In genomic region chr7:44694326-44694725, GRCh38 we compare ENCODE assay signal across 32 cellular contexts. TPM values are rescaled to one million over a fixed set of nuclear protein-coding genes. Genes with fewer than 3 reads are reported as not detected.
DNase-seq lines count a peak whose midpoint lies in the region; ATAC-seq, FAIRE-seq and TF ChIP-seq lines count a peak whose summit lies in the region.
"Had no signal": no experiment of that assay in that cellular context is flagged by ENCODE, and none has a peak within 500 bp of the region (broad histone marks: within the 10 kb centered on the region; RNA-seq: fewer than 3 reads in every experiment).

No MANE protein-coding gene starts in this region.

- TF ChIP-seq CTCF in SK-N-SH (IDR thresholded peaks at IDR 0.05) = no peak
- TF ChIP-seq CTCF in H9 (conservative IDR thresholded peaks at IDR 0.05) = no peak
- no peak for TF ChIP-seq CTCF in bronchial epithelial cell (IDR thresholded peaks at IDR 0.05; ENCODE audit: insufficient read depth, low read length, severe bottlenecking)
- no peak for TF ChIP-seq CTCF in omental fat pad (IDR thresholded peaks at IDR 0.05)
- no peak for TF ChIP-seq CTCF in hepatocyte (IDR thresholded peaks at IDR 0.05; ENCODE audit: poor library complexity)

- no peaks in the 10 kb centered on the region for H3K27me3 Mint-ChIP-seq in H9 (ENCODE audit: low read depth)
- H3K27me3 Mint-ChIP-seq: activated CD4-positive, alpha-beta T cell treated with anti-CD3 and anti-CD28 coated beads for 36 hours; activated naive CD8-positive, alpha-beta T cell treated with anti-CD3 and anti-CD28 coated beads, Interleukin-2, amount 10 ng/mL, durations not matched to agents 7 days and 5 days; CD4-positive, CD25-positive, alpha-beta regulatory T cell; effector memory CD8-positive, alpha-beta T cell had no signal

- H3K79me2 ChIP-seq in SK-N-SH (ENCODE audit: insufficient read depth) = no peaks in the 10 kb centered on the region
- no peaks in the 10 kb centered on the region for H3K79me2 ChIP-seq in H9 (ENCODE audit: insufficient read depth, low read length)
- no peaks in the 10 kb centered on the region for H3K79me2 ChIP-seq in hepatocyte

- H2BK5ac ChIP-seq in H9 (ENCODE audit: insufficient read length, low read length) = no peak overlapping the region

- no peak overlapping the region for H4K5ac ChIP-seq in H9 (ENCODE audit: insufficient read length, low read depth, low read length)

- no peak overlapping the region for H4K91ac ChIP-seq in H9 (ENCODE audit: insufficient read length, low read depth, low read length)

- H4K8ac ChIP-seq in H9 (replicated peaks; ENCODE audit: insufficient read length, low read depth, low read length) = no peak overlapping the region

- peak; percentile 52 for FAIRE-seq in bronchial epithelial cell (lab: Jason Lieb, UNC)
- FAIRE-seq: pancreas had no signal

- H3K23ac ChIP-seq in H9 (ENCODE audit: insufficient read length, low read depth, low read length) = no peak overlapping the region

- no peak overlapping the region for H2BK15ac ChIP-seq in H9 (ENCODE audit: low read depth, low read length)

- H3K9me3 Mint-ChIP-seq in H9 = no peaks in the 10 kb centered on the region; a peak in 1 of 5 replicates
- H3K9me3 Mint-ChIP-seq: activated naive CD8-positive, alpha-beta T cell treated with anti-CD3 and anti-CD28 coated beads, Interleukin-2, amount 10 ng/mL, durations not matched to agents 7 days and 5 days; CD4-positive, CD25-positive, alpha-beta regulatory T cell; effector memory CD8-positive, alpha-beta T cell had no signal

- H3K4me1 Mint-ChIP-seq in H9 = no peaks in the 10 kb centered on the region
- H3K4me1 Mint-ChIP-seq: activated CD4-positive, alpha-beta T cell treated with anti-CD3 and anti-CD28 coated beads for 36 hours; activated naive CD8-positive, alpha-beta T cell treated with anti-CD3 and anti-CD28 coated beads, Interleukin-2, amount 10 ng/mL, durations not matched to agents 7 days and 5 days; nephron progenitor cell had no signal

- H3K4me1 ChIP-seq in SK-N-SH (ENCODE audit: control insufficient read depth in 1 of 2, insufficient read depth in 2 of 2, low read depth in 1 of 2, low read length in 1 of 2) (0 out of 4 replicates have a peak, but pooled peaks cover 0 to 3% of the 10 kb centered on the region in 2 experiments), H9 (ENCODE audit: insufficient read depth, low read length) (no peaks in the 10 kb centered on the region), hepatocyte (ENCODE audit: insufficient read depth) (no peaks in the 10 kb centered on the region)
- H3K4me1 ChIP-seq: ascending aorta, foreskin keratinocyte, pancreas, stomach, uterus had no signal

- no peaks in the 10 kb centered on the region for H3K9me2 ChIP-seq in SK-N-SH
- no peaks in the 10 kb centered on the region for H3K9me2 ChIP-seq in hepatocyte (replicated peaks; ENCODE audit: insufficient read depth)

- H2BK120ac ChIP-seq in H9 (ENCODE audit: low read depth, low read length, poor library complexity, severe bottlenecking) = no peak overlapping the region

- DNase-seq in SK-N-SH = no peak
- no peak for DNase-seq in H9
- no peak for DNase-seq in bronchial epithelial cell (ENCODE audit: low read depth)
- DNase-seq in omental fat pad (ENCODE audit: low spot score) = no peak
- no peak for DNase-seq in hepatocyte (ENCODE audit: low spot score)
- no peak for DNase-seq in MV-4-11 (lab: John Stamatoyannopoulos, UW)
- DNase-seq: activated CD4-positive, alpha-beta T cell treated with anti-CD3 and anti-CD28 coated beads for 36 hours; activated effector memory CD4-positive, alpha-beta T cell treated with Interleukin-2 at 50 U/mL for 16 hours; activated naive CD8-positive, alpha-beta T cell treated with anti-CD3 and anti-CD28 coated beads, Interleukin-2, amount 10 ng/mL, durations not matched to agents 7 days and 5 days; Calu3; CD4-positive, CD25-positive, alpha-beta regulatory T cell; central memory CD4-positive, alpha-beta T cell; DMS79 treated with DMSO at 0.1 percent for 48 hours; effector memory CD8-positive, alpha-beta T cell; GDM1; GOT3; KG1; NCI-H1417; NCI-H2029; NCI-H2227 treated with DMSO at 0.1 percent for 48 hours; NCI-H526; nephron progenitor cell; PC-3; stimulated activated CD8-positive, alpha-beta memory T cell treated with anti-CD3 and anti-CD28 coated beads, Interleukin-4, amount 100 ng/mL, for 48 hours; stomach; uterus had no signal

- peak overlapping the region in 2 of 3 experiments; percentile 15 to 70; a peak in 3 of 7 replicates for H3K27ac Mint-ChIP-seq in H9
- H3K27ac Mint-ChIP-seq: activated CD4-positive, alpha-beta T cell treated with anti-CD3 and anti-CD28 coated beads for 36 hours; activated naive CD8-positive, alpha-beta T cell treated with anti-CD3 and anti-CD28 coated beads, Interleukin-2, amount 10 ng/mL, durations not matched to agents 7 days and 5 days; nephron progenitor cell had no signal

- no peak overlapping the region for H3K18ac ChIP-seq in H9 (ENCODE audit: insufficient read length, low read depth, low read length)

- H3K9me3 ChIP-seq in SK-N-SH = no peaks in the 10 kb centered on the region
- no peaks in the 10 kb centered on the region for H3K9me3 ChIP-seq in H9 (ENCODE audit: control insufficient read depth, low read depth, low read length)
- H3K9me3 ChIP-seq in hepatocyte (ENCODE audit: low read depth) = no peaks in the 10 kb centered on the region
- H3K9me3 ChIP-seq: ascending aorta, MG63, pancreas, stomach, uterus had no signal

- H3K36me3 Mint-ChIP-seq in H9 (ENCODE audit: insufficient read depth in 1 of 3, low read depth in 3 of 3) = peaks cover 43 to 56% (median 55%) of the 10 kb centered on the region in 3 experiments

- H3K27me3 ChIP-seq in SK-N-SH (ENCODE audit: insufficient read depth) (no peaks in the 10 kb centered on the region), H9 (ENCODE audit: insufficient read depth, low read length) (no peaks in the 10 kb centered on the region), bronchial epithelial cell (ENCODE audit: control insufficient read depth, insufficient read depth, low read length) (no peaks in the 10 kb centered on the region), hepatocyte (no peaks in the 10 kb centered on the region)
- H3K27me3 ChIP-seq: ascending aorta, foreskin keratinocyte, MG63, pancreas, stomach, uterus had no signal

- H3K56ac ChIP-seq in H9 (ENCODE audit: insufficient read length, low read depth, low read length) = no peak overlapping the region

- 0 out of 2 replicates have a peak overlapping the region, but pooled peaks have one; percentile 15 for H3K4me2 ChIP-seq in SK-N-SH
- no peak overlapping the region for H3K4me2 ChIP-seq in H9 (ENCODE audit: insufficient read depth, insufficient read length, low read length)
- no peak overlapping the region for H3K4me2 ChIP-seq in hepatocyte

- H2AK5ac ChIP-seq in H9 (ENCODE audit: insufficient read length, low read length) = no peak overlapping the region

- H3K27ac ChIP-seq in SK-N-SH (ENCODE audit: low read depth in 2 of 2, low read length in 1 of 2) (peak overlapping the region in 1 of 2 experiments; percentile 19; a peak in 1 of 4 replicates), H9 (ENCODE audit: insufficient read length, low read depth, low read length) (no peak overlapping the region), hepatocyte (no peak overlapping the region)
- H3K27ac ChIP-seq: ascending aorta, foreskin keratinocyte, pancreas, stomach, uterus had no signal

- H3K36me3 ChIP-seq in SK-N-SH (replicated peaks in 1 of 2; ENCODE audit: control insufficient read depth in 1 of 2, insufficient read depth in 2 of 2, low read length in 1 of 2) = peaks cover 31 to 37% of the 10 kb centered on the region in 2 experiments
- peaks cover 37% of the 10 kb centered on the region for H3K36me3 ChIP-seq in bronchial epithelial cell (ENCODE audit: control insufficient read depth, insufficient read depth, low read length)
- H3K36me3 ChIP-seq in hepatocyte (replicated peaks; ENCODE audit: insufficient read depth, low read depth) = no peaks in the 10 kb centered on the region
- H3K36me3 ChIP-seq: uterus had no signal

- no peak overlapping the region for H3K9ac ChIP-seq in SK-N-SH
- no peak overlapping the region for H3K9ac ChIP-seq in H9 (ENCODE audit: extremely low read depth, insufficient read length, low read length)

- CTCF ChIA-PET in SK-N-SH (lab: Yijun Ruan, JAX) = no interaction called here

- H3K4ac ChIP-seq in H9 (ENCODE audit: low read depth, low read length) = no peak overlapping the region

- ATAC-seq in SK-N-SH treated with all-trans-retinoic acid at 6 μM for 48 hours = no peak
- ATAC-seq in omental fat pad (ENCODE audit: low FRiP score) = peak; percentile 33
- ATAC-seq in GM19467 (IDR thresholded peaks at IDR 0.05; ENCODE audit: unreplicated experiment) = no peak
- ATAC-seq: activated CD4-positive, alpha-beta T cell treated with anti-CD3 and anti-CD28 coated beads for 36 hours; effector memory CD8-positive, alpha-beta T cell; pancreas had no signal

- TF ChIP-seq EP300 in SK-N-SH (IDR thresholded peaks at IDR 0.05; ENCODE audit: borderline replicate concordance in 1 of 2, low read depth in 1 of 2, low read length in 1 of 2) = no peak

- no peaks in the 10 kb centered on the region for H3K79me1 ChIP-seq in H9 (ENCODE audit: insufficient read depth, low read depth, low read length, poor library complexity, severe bottlenecking)

- H4K20me1 ChIP-seq in SK-N-SH (ENCODE audit: insufficient read depth) = no peaks in the 10 kb centered on the region
- no peaks in the 10 kb centered on the region for H4K20me1 ChIP-seq in H9 (ENCODE audit: control insufficient read depth, insufficient read depth, insufficient read length)
- no peaks in the 10 kb centered on the region for H4K20me1 ChIP-seq in hepatocyte (ENCODE audit: insufficient read depth, poor library complexity, severe bottlenecking)

- no peak overlapping the region for H3K14ac ChIP-seq in H9 (ENCODE audit: insufficient read depth, low read length)

- H3F3A ChIP-seq in SK-N-SH (replicated peaks; ENCODE audit: insufficient read depth) = peaks cover 8% of the 10 kb centered on the region

- H2BK12ac ChIP-seq in H9 (ENCODE audit: insufficient read length, low read depth, low read length) = no peak overlapping the region

- H3T11ph ChIP-seq in H9 (ENCODE audit: low read length) = no peak overlapping the region

- no peak overlapping the region for H3K4me3 ChIP-seq in SK-N-SH (ENCODE audit: low read depth in 2 of 2, low read length in 1 of 2)
- H3K4me3 ChIP-seq in bronchial epithelial cell (ENCODE audit: low read depth, low read length) = no peak overlapping the region
- no peak overlapping the region for H3K4me3 ChIP-seq in hepatocyte
- H3K4me3 ChIP-seq: ascending aorta, MG63, pancreas, stomach, uterus had no signal

- H2AFZ ChIP-seq in SK-N-SH (ENCODE audit: low read depth) (no peak overlapping the region), H9 (ENCODE audit: low read length) (no peak overlapping the region), hepatocyte (no peak overlapping the region)

- no peaks in the 10 kb centered on the region for H3K23me2 ChIP-seq in H9 (ENCODE audit: insufficient read length, low read depth, low read length, poor library complexity, severe bottlenecking)

- no peak overlapping the region for H2BK20ac ChIP-seq in H9 (ENCODE audit: low read depth, low read length, poor library complexity, severe bottlenecking)

- POLR2A ChIA-PET in SK-N-SH (lab: Yijun Ruan, JAX) = no interaction called here

- TF ChIP-seq RAD21 in SK-N-SH (IDR thresholded peaks at IDR 0.05; ENCODE audit: low read length) = no peak

- H3K4me3 Mint-ChIP-seq in H9 = no peak overlapping the region
- H3K4me3 Mint-ChIP-seq: activated CD4-positive, alpha-beta T cell treated with anti-CD3 and anti-CD28 coated beads for 36 hours; activated naive CD8-positive, alpha-beta T cell treated with anti-CD3 and anti-CD28 coated beads, Interleukin-2, amount 10 ng/mL, durations not matched to agents 7 days and 5 days; CD4-positive, CD25-positive, alpha-beta regulatory T cell; effector memory CD8-positive, alpha-beta T cell; nephron progenitor cell had no signal

- 98% methylated on average over 14 of the region's 14 CpGs for WGBS in SK-N-SH (ENCODE audit: low lambda C conversion rate)
- no CpG with 5 or more reads among the region's 14 CpGs for WGBS in H9 (ENCODE audit: extremely low coverage, insufficient read length, low lambda C conversion rate)
- 97% methylated on average over 14 of the region's 14 CpGs for WGBS in hepatocyte (ENCODE audit: low lambda C conversion rate, missing lambda C conversion rate)

RNA-seq across cellular contexts. Expression of gene ZMIZ2, which starts 54.3 kb away (rescaled TPM):
- polyA plus RNA-seq in SK-N-SH (2012; rRNA removed) (17.8 and 18.1 TPM in 2 replicates), hepatocyte (37.0 and 39.6 TPM in 2 replicates)
- 4.0 and 7.0 TPM in 2 replicates for polyA plus RNA-seq in SK-N-SH (2012; cell fraction: cytosol; rRNA removed)
- polyA plus RNA-seq in SK-N-SH (2012; cell fraction: nucleus; rRNA removed) = 116 and 138 TPM in 2 replicates
- total RNA-seq in H9 (2021) (71.8 and 72.9 TPM in 2 replicates), bronchial epithelial cell (5.5 and 8.1 TPM in 2 replicates), omental fat pad (10 to 100 TPM; 13.5 to 26.3 (median 15.3) TPM), hepatocyte (6.2 and 10.5 TPM in 2 replicates)
